1 cellular context compared by ENCODE assay signal in genomic region chr1:78645728-78646127, GRCh38.
TF ChIP-seq lines count a peak whose summit lies in the region.

No MANE protein-coding gene starts in this region.

TF ChIP-seq in HepG2, 621 proteins besides CTCF, POLR2A, EP300 and RAD21 (continued from another document):
- TF ChIP-seq IKZF5 (CRISPR knock-in tag; IDR thresholded peaks at IDR 0.05), result no peak
- no peak for TF ChIP-seq FOXP4 (CRISPR knock-in tag; IDR thresholded peaks at IDR 0.05)
- TF ChIP-seq CENPBD1 (CRISPR knock-in tag; IDR thresholded peaks at IDR 0.05; ENCODE audit: borderline replicate concordance, low read depth), result no peak
- no peak for TF ChIP-seq HNRNPH1 (optimal IDR thresholded peaks at IDR 0.05; ENCODE audit: low read depth, low read length)
- TF ChIP-seq ZC3H4 (CRISPR knock-in tag; IDR thresholded peaks at IDR 0.05; ENCODE audit: borderline replicate concordance), result no peak
- no peak for TF ChIP-seq NKX3-1 (CRISPR knock-in tag; IDR thresholded peaks at IDR 0.05)
- TF ChIP-seq TRIM24 (CRISPR knock-in tag; IDR thresholded peaks at IDR 0.05), result no peak
- no peak for TF ChIP-seq ZNF75D (CRISPR knock-in tag; IDR thresholded peaks at IDR 0.05; ENCODE audit: borderline replicate concordance)
- TF ChIP-seq ZNF510 (CRISPR knock-in tag; IDR thresholded peaks at IDR 0.05; ENCODE audit: low read depth), result no peak
